23 cellular contexts compared by ENCODE assay signal in genomic region chr19:24069907-24070657, GRCh38. TPM values are rescaled to one million over a fixed set of nuclear protein-coding genes. Genes with fewer than 3 reads are reported as not detected.
A peak's percentile ranks its signal among the peaks of the same experiment; 100 is the strongest.
DNase-seq lines count a peak whose midpoint lies in the region; ATAC-seq and TF ChIP-seq lines count a peak whose summit lies in the region.
"Had no signal": no experiment of that assay in that cellular context is flagged by ENCODE, and none has a peak within 500 bp of the region (broad histone marks: within the 10 kb centered on the region; RNA-seq: fewer than 3 reads in every experiment).

No MANE protein-coding gene starts in this region.

- no peaks in the 10 kb centered on the region for H3K4me1 ChIP-seq in trophoblast cell (ENCODE audit: control insufficient read depth in 1 of 2, insufficient read depth in 2 of 2, low read length in 2 of 2)
- H3K4me1 ChIP-seq: body of pancreas, neural progenitor cell, suprapubic skin had no signal

- H3K79me2 ChIP-seq in trophoblast cell (ENCODE audit: control insufficient read depth, insufficient read depth, low read length, poor library complexity) = no peaks in the 10 kb centered on the region

- H4K91ac ChIP-seq in trophoblast cell (ENCODE audit: low read depth, low read length) = no peak overlapping the region

- peak; percentile 22 for DNase-seq in astrocyte of the hippocampus (ENCODE audit: low read depth, low spot score)
- DNase-seq in iris pigment epithelial cell (ENCODE audit: low read depth) = peak; percentile 38
- DNase-seq in trophoblast cell = no peak
- DNase-seq: activated CD4-positive, CD25-positive, alpha-beta regulatory T cell treated with anti-CD3 and anti-CD28 coated beads, Interleukin-2, amount 50 U/mL, for 72 hours; activated CD8-positive, alpha-beta T cell treated with anti-CD3 and anti-CD28 coated beads for 36 hours; activated effector memory CD4-positive, alpha-beta T cell treated with anti-CD3 and anti-CD28 coated beads, Interleukin-2, amount 50 U/mL, for 16 hours; body of pancreas; left cardiac atrium; NCI-H1436; NCI-H748 treated with DMSO at 0.1 percent for 48 hours; right cardiac atrium; stimulated activated CD4-positive, alpha-beta T cell treated with anti-CD3 and anti-CD28 coated beads, Interleukin-12 subunit alpha, Interleukin-12 subunit beta, amount 100 ng/mL, for 4 hours; stimulated activated CD4-positive, alpha-beta T cell treated with anti-CD3 and anti-CD28 coated beads, Interleukin-4, amount 100 ng/mL, for 4 hours; stimulated activated naive B cell treated with anti-CD40 and anti-IgM and Interleukin-4, amounts not matched to agents 10 μg/mL and 1 μg/mL and 100 μg/mL, for 72 hours had no signal

- H3K4me2 ChIP-seq in trophoblast cell (ENCODE audit: low read length) = no peak overlapping the region
- H3K4me2 ChIP-seq: neural progenitor cell had no signal

- H3K18ac ChIP-seq in trophoblast cell (ENCODE audit: low read length) = no peak overlapping the region

- no peak overlapping the region for H3K14ac ChIP-seq in trophoblast cell (ENCODE audit: low read length)

- H3K36me3 ChIP-seq in trophoblast cell (ENCODE audit: control insufficient read depth in 1 of 2, insufficient read depth in 2 of 2, low read length in 2 of 2) = peaks cover 19 to 54% of the 10 kb centered on the region in 2 experiments

- no peak overlapping the region for H4K12ac ChIP-seq in trophoblast cell (ENCODE audit: low read depth, low read length)

- H3K23ac ChIP-seq in trophoblast cell (ENCODE audit: low read length) = no peak overlapping the region

- no peak overlapping the region for H2BK5ac ChIP-seq in trophoblast cell (ENCODE audit: low read depth, low read length, poor library complexity)

- H3K27ac ChIP-seq in trophoblast cell (ENCODE audit: low read depth, low read length) = no peak overlapping the region
- H3K27ac ChIP-seq: body of pancreas, C4-2B, neural progenitor cell, parathyroid adenoma, SK-N-MC, suprapubic skin had no signal

- no peak overlapping the region for H3K4me3 ChIP-seq in trophoblast cell (ENCODE audit: low read depth, low read length)
- H3K4me3 ChIP-seq: body of pancreas, neural progenitor cell, SK-N-MC, suprapubic skin had no signal

- no peak overlapping the region for H3K9ac ChIP-seq in trophoblast cell (ENCODE audit: low read length)
- H3K9ac ChIP-seq: neural progenitor cell, parathyroid adenoma had no signal

- H3K79me1 ChIP-seq in trophoblast cell (ENCODE audit: low read length) = no peaks in the 10 kb centered on the region

- no peak overlapping the region for H2BK12ac ChIP-seq in trophoblast cell (ENCODE audit: low read length)

- no peak overlapping the region for H2BK120ac ChIP-seq in trophoblast cell (ENCODE audit: insufficient read depth, low read length, poor library complexity)

- no peak overlapping the region for H3K4ac ChIP-seq in trophoblast cell (ENCODE audit: low read depth, low read length)

- peak; percentile 58 for ATAC-seq in GM21529 (IDR thresholded peaks at IDR 0.05; ENCODE audit: unreplicated experiment)
- ATAC-seq in HG03039 (IDR thresholded peaks at IDR 0.05; ENCODE audit: unreplicated experiment) = peak; percentile 53
- no peak for ATAC-seq in SK-N-SH treated with all-trans-retinoic acid at 6 μM for 48 hours
- no peak for ATAC-seq in GM18858 (IDR thresholded peaks at IDR 0.05; ENCODE audit: unreplicated experiment)
- ATAC-seq: activated CD8-positive, alpha-beta T cell treated with anti-CD3 and anti-CD28 coated beads for 36 hours; body of pancreas; left cardiac atrium; right cardiac atrium; stimulated activated naive B cell treated with anti-CD40 and anti-IgM and Interleukin-4, amounts not matched to agents 10 μg/mL and 1 μg/mL and 100 μg/mL, for 72 hours had no signal

- WGBS in trophoblast cell (ENCODE audit: extremely low coverage, insufficient coverage, insufficient read length) = no CpG with 5 or more reads among the region's 3 CpGs

- H2AK5ac ChIP-seq in trophoblast cell (ENCODE audit: low read length) = no peak overlapping the region

- H4K8ac ChIP-seq in trophoblast cell (ENCODE audit: low read depth, low read length) = no peak overlapping the region

- H2AFZ ChIP-seq in trophoblast cell (ENCODE audit: insufficient read depth, low read length, poor library complexity) = no peak overlapping the region
- H2AFZ ChIP-seq: neural progenitor cell, parathyroid adenoma had no signal

- H3K9me3 ChIP-seq in trophoblast cell (ENCODE audit: insufficient read depth, low read depth, low read length) = peaks cover 6% of the 10 kb centered on the region
- H3K9me3 ChIP-seq: body of pancreas, suprapubic skin had no signal

- no peaks in the 10 kb centered on the region for H3K27me3 ChIP-seq in trophoblast cell (ENCODE audit: insufficient read depth, low read length)
- H3K27me3 ChIP-seq: body of pancreas, neural progenitor cell, suprapubic skin had no signal

TF ChIP-seq in SK-N-SH treated with all-trans-retinoic acid at 6 μM for 48 hours, 23 proteins besides CTCF, POLR2A, EP300 and RAD21:
- TF ChIP-seq, protein P1, sequence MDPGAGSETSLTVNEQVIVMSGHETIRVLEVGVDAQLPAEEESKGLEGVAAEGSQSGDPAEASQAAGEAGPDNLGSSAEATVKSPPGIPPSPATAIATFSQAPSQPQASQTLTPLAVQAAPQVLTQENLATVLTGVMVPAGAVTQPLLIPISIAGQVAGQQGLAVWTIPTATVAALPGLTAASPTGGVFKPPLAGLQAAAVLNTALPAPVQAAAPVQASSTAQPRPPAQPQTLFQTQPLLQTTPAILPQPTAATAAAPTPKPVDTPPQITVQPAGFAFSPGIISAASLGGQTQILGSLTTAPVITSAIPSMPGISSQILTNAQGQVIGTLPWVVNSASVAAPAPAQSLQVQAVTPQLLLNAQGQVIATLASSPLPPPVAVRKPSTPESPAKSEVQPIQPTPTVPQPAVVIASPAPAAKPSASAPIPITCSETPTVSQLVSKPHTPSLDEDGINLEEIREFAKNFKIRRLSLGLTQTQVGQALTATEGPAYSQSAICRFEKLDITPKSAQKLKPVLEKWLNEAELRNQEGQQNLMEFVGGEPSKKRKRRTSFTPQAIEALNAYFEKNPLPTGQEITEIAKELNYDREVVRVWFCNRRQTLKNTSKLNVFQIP (CRISPR knock-in tag; IDR thresholded peaks at IDR 0.05; ENCODE audit: borderline replicate concordance, low read depth) = no peak
- TF ChIP-seq SNAI2 (CRISPR knock-in tag; IDR thresholded peaks at IDR 0.05) = no peak
- TF ChIP-seq RARB (CRISPR knock-in tag; IDR thresholded peaks at IDR 0.05) = no peak
- TF ChIP-seq ZNF8 (CRISPR knock-in tag; IDR thresholded peaks at IDR 0.05) = no peak
- TF ChIP-seq, protein P2, sequence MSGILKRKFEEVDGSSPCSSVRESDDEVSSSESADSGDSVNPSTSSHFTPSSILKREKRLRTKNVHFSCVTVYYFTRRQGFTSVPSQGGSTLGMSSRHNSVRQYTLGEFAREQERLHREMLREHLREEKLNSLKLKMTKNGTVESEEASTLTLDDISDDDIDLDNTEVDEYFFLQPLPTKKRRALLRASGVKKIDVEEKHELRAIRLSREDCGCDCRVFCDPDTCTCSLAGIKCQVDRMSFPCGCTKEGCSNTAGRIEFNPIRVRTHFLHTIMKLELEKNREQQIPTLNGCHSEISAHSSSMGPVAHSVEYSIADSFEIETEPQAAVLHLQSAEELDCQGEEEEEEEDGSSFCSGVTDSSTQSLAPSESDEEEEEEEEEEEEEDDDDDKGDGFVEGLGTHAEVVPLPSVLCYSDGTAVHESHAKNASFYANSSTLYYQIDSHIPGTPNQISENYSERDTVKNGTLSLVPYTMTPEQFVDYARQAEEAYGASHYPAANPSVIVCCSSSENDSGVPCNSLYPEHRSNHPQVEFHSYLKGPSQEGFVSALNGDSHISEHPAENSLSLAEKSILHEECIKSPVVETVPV (CRISPR knock-in tag; IDR thresholded peaks at IDR 0.05) = no peak
- TF ChIP-seq ZFP30 (CRISPR knock-in tag; IDR thresholded peaks at IDR 0.05) = no peak
- no peak for TF ChIP-seq TCF4 (CRISPR knock-in tag; IDR thresholded peaks at IDR 0.05; ENCODE audit: borderline replicate concordance)
- TF ChIP-seq PATZ1 (CRISPR knock-in tag; IDR thresholded peaks at IDR 0.05; ENCODE audit: borderline replicate concordance) = no peak
- TF ChIP-seq, protein P3, sequence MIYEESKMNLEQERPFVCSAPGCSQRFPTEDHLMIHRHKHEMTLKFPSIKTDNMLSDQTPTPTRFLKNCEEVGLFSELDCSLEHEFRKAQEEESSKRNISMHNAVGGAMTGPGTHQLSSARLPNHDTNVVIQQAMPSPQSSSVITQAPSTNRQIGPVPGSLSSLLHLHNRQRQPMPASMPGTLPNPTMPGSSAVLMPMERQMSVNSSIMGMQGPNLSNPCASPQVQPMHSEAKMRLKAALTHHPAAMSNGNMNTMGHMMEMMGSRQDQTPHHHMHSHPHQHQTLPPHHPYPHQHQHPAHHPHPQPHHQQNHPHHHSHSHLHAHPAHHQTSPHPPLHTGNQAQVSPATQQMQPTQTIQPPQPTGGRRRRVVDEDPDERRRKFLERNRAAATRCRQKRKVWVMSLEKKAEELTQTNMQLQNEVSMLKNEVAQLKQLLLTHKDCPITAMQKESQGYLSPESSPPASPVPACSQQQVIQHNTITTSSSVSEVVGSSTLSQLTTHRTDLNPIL (CRISPR knock-in tag; IDR thresholded peaks at IDR 0.05; ENCODE audit: low read depth) = no peak
- no peak for TF ChIP-seq ARNTL (CRISPR knock-in tag; IDR thresholded peaks at IDR 0.05; ENCODE audit: borderline replicate concordance, low read depth)
- TF ChIP-seq CSDC2 (CRISPR knock-in tag; IDR thresholded peaks at IDR 0.05) = no peak
- TF ChIP-seq ZFP3 (CRISPR knock-in tag; IDR thresholded peaks at IDR 0.05) = no peak
- no peak for TF ChIP-seq ZNF565 (CRISPR knock-in tag; conservative IDR thresholded peaks at IDR 0.05; ENCODE audit: low read depth)
- TF ChIP-seq GLIS3 (CRISPR knock-in tag; IDR thresholded peaks at IDR 0.05) = no peak
- TF ChIP-seq BACH2 (CRISPR knock-in tag; IDR thresholded peaks at IDR 0.05; ENCODE audit: borderline replicate concordance) = no peak
- TF ChIP-seq PPARA (CRISPR knock-in tag; IDR thresholded peaks at IDR 0.05; ENCODE audit: borderline replicate concordance) = no peak
- TF ChIP-seq ZC3H10 (CRISPR knock-in tag; IDR thresholded peaks at IDR 0.05) = no peak

RNA-seq across cellular contexts. Expression of gene ZNF254, which starts 16.9 kb away (rescaled TPM):
- 15.1 and 16.5 TPM in 2 replicates for polyA plus RNA-seq in trophoblast cell (2013)

Comparison
In these comparisons a context has a peak if more than half of its experiments do, and no peak if none do; other contexts are left out.
1. ATAC-seq: peak in GM21529 (single experiment) and HG03039 (single experiment); none in SK-N-SH treated with all-trans-retinoic acid at 6 μM for 48 hours (single experiment) and GM18858 (single experiment).
2. DNase-seq: peak in astrocyte of the hippocampus (single experiment) and iris pigment epithelial cell (single experiment); none in trophoblast cell (0 of 2).